In genomic region chr7:79965946-79966345, GRCh38 we compare ENCODE assay signal across 1 cellular context.
TF ChIP-seq lines count a peak whose summit lies in the region.

No MANE protein-coding gene starts in this region.

TF ChIP-seq in IMR-90, 13 proteins besides CTCF, POLR2A, EP300 and RAD21 (continued from another document):
- no peak for TF ChIP-seq CHD1 (IDR thresholded peaks at IDR 0.05; ENCODE audit: low read depth, low read length)
